In genomic region chr2:27739058-27739373, GRCh38 we compare ENCODE assay signal across 29 cellular contexts.
"Had no signal": no experiment of that assay in that cellular context is flagged by ENCODE, and none has a peak within 500 bp of the region (broad histone marks: within the 10 kb centered on the region; RNA-seq: fewer than 3 reads in every experiment).

No MANE protein-coding gene starts in this region.

- H3K4me1 Mint-ChIP-seq: brain had no signal

- H3K27ac ChIP-seq: cardiac muscle cell, colonic mucosa, epithelial cell of prostate, VCaP had no signal

- ATAC-seq: activated naive CD4-positive, alpha-beta T cell treated with anti-CD3 and anti-CD28 coated beads, Interleukin-2, amount 50 U/mL, for 72 hours; activated T-cell treated with anti-CD3 and anti-CD28 coated beads, Interleukin-2, amount 50 U/mL, for 72 hours; gastroesophageal sphincter; WTC11 had no signal

- H3K4me3 Mint-ChIP-seq: activated CD4-positive, alpha-beta memory T cell treated with anti-CD3 and anti-CD28 coated beads, Interleukin-2, amount 10 ng/mL, durations not matched to agents 7 days and 5 days; activated CD4-positive, alpha-beta T cell treated with anti-CD3 and anti-CD28 coated beads, Interleukin-2, amount 10 ng/mL, durations not matched to agents 7 days and 5 days; activated naive CD4-positive, alpha-beta T cell treated with anti-CD3 and anti-CD28 coated beads, Interleukin-2, amount 10 ng/mL, durations not matched to agents 7 days and 5 days; activated naive CD8-positive, alpha-beta T cell treated with anti-CD3 and anti-CD28 coated beads, Interleukin-2, amount 10 ng/mL, durations not matched to agents 7 days and 5 days; activated T-cell treated with anti-CD3 and anti-CD28 coated beads, Interleukin-2, amount 50 U/mL, for 24 hours; activated T-cell treated with anti-CD3 and anti-CD28 coated beads, Interleukin-2, amount 50 U/mL, for 72 hours; brain; WTC11 had no signal

- H3K36me3 Mint-ChIP-seq: activated naive CD4-positive, alpha-beta T cell treated with anti-CD3 and anti-CD28 coated beads, Interleukin-2, amount 10 ng/mL, durations not matched to agents 7 days and 5 days; activated naive CD4-positive, alpha-beta T cell treated with anti-CD3 and anti-CD28 coated beads, Interleukin-2, amount 50 U/mL, for 72 hours; activated naive CD8-positive, alpha-beta T cell treated with anti-CD3 and anti-CD28 coated beads, Interleukin-2, amount 10 ng/mL, durations not matched to agents 7 days and 5 days; brain had no signal

- DNase-seq: activated CD4-positive, alpha-beta memory T cell treated with anti-CD3 and anti-CD28 coated beads, Interleukin-2, amount 10 ng/mL, durations not matched to agents 7 days and 5 days; activated CD4-positive, alpha-beta T cell treated with anti-CD3 and anti-CD28 coated beads for 1 hour; activated CD4-positive, alpha-beta T cell treated with anti-CD3 and anti-CD28 coated beads for 4 hours; activated CD4-positive, alpha-beta T cell treated with anti-CD3 and anti-CD28 coated beads, Interleukin-2, amount 10 ng/mL, durations not matched to agents 7 days and 5 days; activated CD4-positive, alpha-beta T cell treated with anti-CD3 and anti-CD28 coated beads, Interleukin-2, amount 50 U/mL, for 4 hours; activated CD8-positive, alpha-beta memory T cell treated with anti-CD3 and anti-CD28 coated beads, Interleukin-2, amount 50 U/mL, for 48 hours; activated gamma-delta T cell; activated naive CD4-positive, alpha-beta T cell; activated naive CD4-positive, alpha-beta T cell treated with anti-CD3 and anti-CD28 coated beads, Interleukin-2, amount 10 ng/mL, durations not matched to agents 7 days and 5 days; activated naive CD8-positive, alpha-beta T cell treated with anti-CD3 and anti-CD28 coated beads, Interleukin-2, amount 10 ng/mL, durations not matched to agents 7 days and 5 days; activated T-cell treated with anti-CD3 and anti-CD28 coated beads for 4 hours; activated T-cell treated with anti-CD3 and anti-CD28 coated beads, Interleukin-2, amount 50 U/mL, for 72 hours; central memory CD4-positive, alpha-beta T cell; cerebellar nuclear complex; colonic mucosa; effector CD8-positive, alpha-beta T cell; esophagus squamous epithelium; foreskin melanocyte; T-helper 2 cell had no signal

- H3K27me3 Mint-ChIP-seq: activated CD4-positive, alpha-beta memory T cell treated with anti-CD3 and anti-CD28 coated beads, Interleukin-2, amount 10 ng/mL, durations not matched to agents 7 days and 5 days; activated CD4-positive, alpha-beta T cell treated with anti-CD3 and anti-CD28 coated beads, Interleukin-2, amount 10 ng/mL, durations not matched to agents 7 days and 5 days; activated T-cell treated with anti-CD3 and anti-CD28 coated beads, Interleukin-2, amount 50 U/mL, for 24 hours had no signal

- H3K4me3 ChIP-seq: ascending aorta, breast epithelium, cardiac muscle cell, colonic mucosa, esophagus squamous epithelium, gastroesophageal sphincter had no signal

- H3K9me3 ChIP-seq: ascending aorta, breast epithelium, colonic mucosa, esophagus squamous epithelium, gastroesophageal sphincter had no signal

- H3K27me3 ChIP-seq: ascending aorta, breast epithelium, colonic mucosa, esophagus squamous epithelium, gastroesophageal sphincter had no signal

- H3K36me3 ChIP-seq: ascending aorta, breast epithelium, cardiac muscle cell, colonic mucosa, esophagus squamous epithelium, gastroesophageal sphincter had no signal

- H3K27ac Mint-ChIP-seq: activated CD4-positive, alpha-beta memory T cell treated with anti-CD3 and anti-CD28 coated beads, Interleukin-2, amount 10 ng/mL, durations not matched to agents 7 days and 5 days; activated CD4-positive, alpha-beta T cell treated with anti-CD3 and anti-CD28 coated beads, Interleukin-2, amount 10 ng/mL, durations not matched to agents 7 days and 5 days; activated naive CD4-positive, alpha-beta T cell treated with anti-CD3 and anti-CD28 coated beads, Interleukin-2, amount 10 ng/mL, durations not matched to agents 7 days and 5 days; activated naive CD4-positive, alpha-beta T cell treated with anti-CD3 and anti-CD28 coated beads, Interleukin-2, amount 50 U/mL, for 72 hours; activated naive CD8-positive, alpha-beta T cell treated with anti-CD3 and anti-CD28 coated beads, Interleukin-2, amount 10 ng/mL, durations not matched to agents 7 days and 5 days; activated T-cell treated with anti-CD3 and anti-CD28 coated beads, Interleukin-2, amount 50 U/mL, for 24 hours; activated T-cell treated with anti-CD3 and anti-CD28 coated beads, Interleukin-2, amount 50 U/mL, for 72 hours; brain; WTC11 had no signal

- H3K9me3 Mint-ChIP-seq: activated CD4-positive, alpha-beta memory T cell treated with anti-CD3 and anti-CD28 coated beads, Interleukin-2, amount 10 ng/mL, durations not matched to agents 7 days and 5 days; activated CD4-positive, alpha-beta T cell treated with anti-CD3 and anti-CD28 coated beads, Interleukin-2, amount 10 ng/mL, durations not matched to agents 7 days and 5 days; activated naive CD4-positive, alpha-beta T cell treated with anti-CD3 and anti-CD28 coated beads, Interleukin-2, amount 10 ng/mL, durations not matched to agents 7 days and 5 days; activated naive CD4-positive, alpha-beta T cell treated with anti-CD3 and anti-CD28 coated beads, Interleukin-2, amount 50 U/mL, for 72 hours; activated naive CD8-positive, alpha-beta T cell treated with anti-CD3 and anti-CD28 coated beads, Interleukin-2, amount 10 ng/mL, durations not matched to agents 7 days and 5 days; activated T-cell treated with anti-CD3 and anti-CD28 coated beads, Interleukin-2, amount 50 U/mL, for 24 hours had no signal
